ENCODE assay signal across 28 cellular contexts in genomic region chr13:113182046-113182445, GRCh38. TPM values are rescaled to one million over a fixed set of nuclear protein-coding genes. Genes with fewer than 3 reads are reported as not detected.
DNase-seq lines count a peak whose midpoint lies in the region; ATAC-seq and TF ChIP-seq lines count a peak whose summit lies in the region.
"Had no signal": no experiment of that assay in that cellular context is flagged by ENCODE, and none has a peak within 500 bp of the region (broad histone marks: within the 10 kb centered on the region; RNA-seq: fewer than 3 reads in every experiment).

No MANE protein-coding gene starts in this region.

- H3K4me1 ChIP-seq in CD8-positive, alpha-beta memory T cell (ENCODE audit: insufficient read depth, low read length) = peaks cover 76% of the 10 kb centered on the region
- H3K4me1 ChIP-seq in IMR-90 (ENCODE audit: control insufficient read depth, insufficient read depth, low read length) = peaks cover 25% of the 10 kb centered on the region
- H3K4me1 ChIP-seq: ascending aorta, HAP-1, lower lobe of right lung had no signal

- peaks cover 78 to 86% (median 86%) of the 10 kb centered on the region in 3 donors for H3K4me1 Mint-ChIP-seq in CD8-positive, alpha-beta memory T cell
- peaks cover 89 to 99% of the 10 kb centered on the region in 2 donors for H3K4me1 Mint-ChIP-seq in immature natural killer cell

- no TSS peak for BruUV-seq in IMR-90 (replicated peaks; lab: Mats Ljungman, UMichigan)

- no peak overlapping the region; the same call in 1 of the 2 replicates for H3K18ac ChIP-seq in IMR-90 (ENCODE audit: low read depth, low read length)

- H3K36me3 ChIP-seq in CD8-positive, alpha-beta memory T cell (ENCODE audit: insufficient read depth, low read length) = peaks cover 44% of the 10 kb centered on the region
- peaks cover 44% of the 10 kb centered on the region for H3K36me3 ChIP-seq in IMR-90 (ENCODE audit: control insufficient read depth, insufficient read depth, low read length)

- WGBS in IMR-90 (ENCODE audit: extremely low coverage in 2 of 2, insufficient read length in 1 of 2), 2 experiments = 95% methylated on average over 3 of the region's 4 CpGs; no CpG with 5 or more reads in 1 of the 2 experiments

- H4K91ac ChIP-seq in IMR-90 (ENCODE audit: insufficient read depth, low read depth, low read length) = peak overlapping the region; percentile 48

- dilution Hi-C loops in IMR-90 (cut with HindIII; ENCODE audit: low sequenced_read_pairs, unreplicated experiment) = no loop called here

- no peak overlapping the region for H3K4me2 ChIP-seq in IMR-90 (ENCODE audit: low read depth, low read length)

- H3K4ac ChIP-seq in IMR-90 (ENCODE audit: low read depth, low read length) = peak overlapping the region; percentile 77

- H3K27ac Mint-ChIP-seq in CD8-positive, alpha-beta memory T cell = peak overlapping the region; percentile 63 to 97 (median 95)
- peak overlapping the region; percentile 9 to 99 (median 84) for H3K27ac Mint-ChIP-seq in immature natural killer cell
- H3K27ac Mint-ChIP-seq: activated B cell treated with CpG ODN at 0.5 μM for 24 hours; IgD-negative memory B cell; stimulated activated naive CD8-positive, alpha-beta T cell treated with anti-CD3 and anti-CD28 coated beads, Interleukin-15, Interleukin-2, amounts not matched to agents 100 ng/mL and 50 ng/mL, for 24 hours had no signal

- H3K27me3 Mint-ChIP-seq in CD8-positive, alpha-beta memory T cell = no peaks in the 10 kb centered on the region
- H3K27me3 Mint-ChIP-seq in immature natural killer cell (ENCODE audit: low read depth in 3 of 3) = peaks cover 16 to 29% (median 29%) of the 10 kb centered on the region in 3 donors
- H3K27me3 Mint-ChIP-seq: activated B cell treated with CpG ODN at 0.5 μM for 24 hours; IgD-negative memory B cell; stimulated activated naive CD8-positive, alpha-beta T cell treated with anti-CD3 and anti-CD28 coated beads, Interleukin-15, Interleukin-2, amounts not matched to agents 100 ng/mL and 50 ng/mL, for 24 hours had no signal

- CTCF ChIA-PET in CD8-positive, alpha-beta memory T cell (lab: Charles Lee) = no interaction called here
- CTCF ChIA-PET in IMR-90 (lab: Yijun Ruan, JAX) = no interaction called here

- peaks cover 14% of the 10 kb centered on the region for H3K9me1 ChIP-seq in IMR-90 (ENCODE audit: insufficient read depth, low read length)

- H2AK5ac ChIP-seq in IMR-90 (ENCODE audit: low read depth, low read length) = peak overlapping the region; percentile 52; the same call in 1 of the 2 replicates

- no peaks in the 10 kb centered on the region for H4K20me1 ChIP-seq in IMR-90 (ENCODE audit: insufficient read depth, low read length)

- H3K4me3 ChIP-seq in CD8-positive, alpha-beta memory T cell (ENCODE audit: low read length) = no peak overlapping the region
- H3K4me3 ChIP-seq in IMR-90 (ENCODE audit: insufficient read depth, low read depth, low read length) = no peak overlapping the region
- H3K4me3 ChIP-seq in astrocyte of the spinal cord (ENCODE audit: low read depth, low read length) = no peak overlapping the region
- H3K4me3 ChIP-seq: ascending aorta, esophagus muscularis mucosa, HAP-1, lower lobe of right lung, MG63, mucosa of descending colon, tibial artery had no signal

- H2AK9ac ChIP-seq in IMR-90 (replicated peaks; ENCODE audit: low read depth, low read length, poor library complexity) = peak overlapping the region; percentile 25

- H3K36me3 Mint-ChIP-seq in CD8-positive, alpha-beta memory T cell = peaks cover 21 to 64% (median 27%) of the 10 kb centered on the region in 3 donors
- peaks cover 29 to 61% (median 49%) of the 10 kb centered on the region in 3 donors for H3K36me3 Mint-ChIP-seq in immature natural killer cell

- H3K9me3 Mint-ChIP-seq in CD8-positive, alpha-beta memory T cell = peaks cover 0 to 4% (median 2%) of the 10 kb centered on the region in 5 donors
- H3K9me3 Mint-ChIP-seq in immature natural killer cell = peaks cover 0 to 4% (median 1%) of the 10 kb centered on the region in 6 donors
- H3K9me3 Mint-ChIP-seq: activated B cell treated with CpG ODN at 0.5 μM for 24 hours; IgD-negative memory B cell; stimulated activated naive CD8-positive, alpha-beta T cell treated with anti-CD3 and anti-CD28 coated beads, Interleukin-15, Interleukin-2, amounts not matched to agents 100 ng/mL and 50 ng/mL, for 24 hours had no signal

- in situ Hi-C loops in IMR-90 (cut with MboI; ENCODE audit: low sequenced_read_pairs) = no loop called here
- in situ Hi-C loops in astrocyte of the spinal cord (cut with HindIII; ENCODE audit: low sequenced_read_pairs) = no loop called here

- POLR2A ChIA-PET in CD8-positive, alpha-beta memory T cell (lab: Charles Lee) = interaction anchor here (2.1 kb wide), 1 partner anchor 26 kb away, joined by 5 read pairs; the partner anchor contains the start of gene PCID2
- POLR2A ChIA-PET in IMR-90 (lab: Charles Lee; ENCODE audit: unreplicated experiment) = no interaction called here

- peak overlapping the region; percentile 12; the same call in 1 of the 2 replicates for H4K5ac ChIP-seq in IMR-90 (ENCODE audit: low read depth, low read length)

- ATAC-seq in IMR-90 (ENCODE audit: low read depth) = no peak
- ATAC-seq: lower lobe of right lung, mucosa of descending colon, right cardiac atrium had no signal

- TF ChIP-seq POLR2A in IMR-90 (IDR thresholded peaks at IDR 0.05; ENCODE audit: low read depth, low read length) = no peak

- H3K9ac ChIP-seq in IMR-90 (ENCODE audit: low read depth, low read length) = no peak overlapping the region

- peak overlapping the region; percentile 67; the same call in 2 of the 3 replicates for H2BK15ac ChIP-seq in IMR-90 (ENCODE audit: low read depth, low read length)

- H3K23ac ChIP-seq in IMR-90 (ENCODE audit: low read depth, low read length) = peak overlapping the region; percentile 85

- peak overlapping the region; percentile 68 for H2BK120ac ChIP-seq in IMR-90 (ENCODE audit: low read depth, low read length)

- H2AFZ ChIP-seq in IMR-90 (replicated peaks; ENCODE audit: low read length, poor library complexity) = no peak overlapping the region

- no peak for TF ChIP-seq RAD21 in IMR-90 (IDR thresholded peaks at IDR 0.05; ENCODE audit: low read length)

- peak overlapping the region; percentile 21 to 59; a peak in 2 of 4 replicates for H4K8ac ChIP-seq in IMR-90 (ENCODE audit: low read depth in 2 of 2, low read length in 2 of 2)

- intact Hi-C loops in IMR-90 (cut with micrococcal nuclease) = no loop called here

- H3K4me3 Mint-ChIP-seq in CD8-positive, alpha-beta memory T cell = peak overlapping the region in 2 of 7 donors; percentile 44 to 65
- peak overlapping the region in 3 of 5 donors; percentile 29 to 63 (median 45) for H3K4me3 Mint-ChIP-seq in immature natural killer cell
- H3K4me3 Mint-ChIP-seq: activated B cell treated with CpG ODN at 0.5 μM for 24 hours; IgD-negative memory B cell; stimulated activated naive CD8-positive, alpha-beta T cell treated with anti-CD3 and anti-CD28 coated beads, Interleukin-15, Interleukin-2, amounts not matched to agents 100 ng/mL and 50 ng/mL, for 24 hours had no signal

- peaks cover 29 to 61% of the 10 kb centered on the region in 2 experiments for H3K79me1 ChIP-seq in IMR-90 (ENCODE audit: low read depth in 1 of 2, low read length in 2 of 2)

- no peak for TF ChIP-seq CTCF in IMR-90 (conservative IDR thresholded peaks at IDR 0.05; ENCODE audit: low read depth, low read length)
- TF ChIP-seq CTCF in astrocyte of the spinal cord (IDR thresholded peaks at IDR 0.05; ENCODE audit: low read depth, low read length) = no peak

- H3K9me3 ChIP-seq in CD8-positive, alpha-beta memory T cell (ENCODE audit: low read length) = no peaks in the 10 kb centered on the region
- H3K9me3 ChIP-seq in IMR-90 (ENCODE audit: control insufficient read depth, insufficient read depth, low read length) = no peaks in the 10 kb centered on the region
- H3K9me3 ChIP-seq: ascending aorta, esophagus muscularis mucosa, HAP-1, lower lobe of right lung, MG63, mucosa of descending colon, tibial artery had no signal

- peak overlapping the region; percentile 61 for H3K14ac ChIP-seq in IMR-90 (replicated peaks; ENCODE audit: low read depth, low read length)

- DNase-seq in CD8-positive, alpha-beta memory T cell = no peak
- no peak for DNase-seq in IMR-90
- peak; percentile 86 for DNase-seq in astrocyte of the spinal cord (ENCODE audit: low read depth, low spot score)
- DNase-seq in immature natural killer cell = no peak
- DNase-seq in islet precursor cell = no peak
- DNase-seq in stimulated activated CD4-positive, alpha-beta T cell treated with anti-CD3 and anti-CD28 coated beads, Interleukin-2, amount 100 ng/mL, for 48 hours = no peak
- DNase-seq in NCI-H1436 (lab: John Stamatoyannopoulos, UW) = no peak
- DNase-seq: activated B cell treated with CpG ODN at 0.5 μM for 24 hours; activated CD4-positive, alpha-beta T cell treated with anti-CD3 and anti-CD28 coated beads, Interleukin-2, amount 50 U/mL, for 48 hours; activated gamma-delta T cell treated with Interleukin-2 at 50 U/mL for 16 hours; kidney glomerular epithelial cell; lower lobe of right lung; MG63; mucosa of descending colon; NCI-H2081 treated with DMSO at 0.1 percent for 48 hours; NCI-H345; NCI-H82; right cardiac atrium; Right ventricle myocardium superior; T1000; tibial artery had no signal

- no peak overlapping the region for H3K56ac ChIP-seq in IMR-90 (ENCODE audit: extremely low read depth, insufficient read depth, low read length)

- no peak overlapping the region for H3K27ac ChIP-seq in CD8-positive, alpha-beta memory T cell (ENCODE audit: low read depth, low read length)
- H3K27ac ChIP-seq in IMR-90 (ENCODE audit: insufficient read depth, low read length) = peak overlapping the region; percentile 63
- H3K27ac ChIP-seq: ascending aorta, C4-2B, esophagus muscularis mucosa, lower lobe of right lung, tibial artery had no signal

- H2BK5ac ChIP-seq in IMR-90 (ENCODE audit: low read depth, low read length, poor library complexity, severe bottlenecking) = peak overlapping the region; percentile 56

- H3K27me3 ChIP-seq in CD8-positive, alpha-beta memory T cell (ENCODE audit: insufficient read depth, low read length, poor library complexity, severe bottlenecking) = no peaks in the 10 kb centered on the region
- no peaks in the 10 kb centered on the region for H3K27me3 ChIP-seq in IMR-90 (ENCODE audit: control insufficient read depth, insufficient read depth, low read length)
- H3K27me3 ChIP-seq: ascending aorta, esophagus muscularis mucosa, MG63, tibial artery had no signal

- H2BK20ac ChIP-seq in IMR-90 (ENCODE audit: low read depth, low read length) = peak overlapping the region; percentile 18

RNA-seq across cellular contexts. Expression of gene PROZ, which starts 23.6 kb away (rescaled TPM):
- not detected for total RNA-seq in CD8-positive, alpha-beta memory T cell
- not detected for polyA plus RNA-seq in CD8-positive, alpha-beta memory T cell
- not detected in 2 replicates for total RNA-seq in IMR-90 (2012; rRNA removed)
- polyA plus RNA-seq in IMR-90 (2012; rRNA removed) = not detected in 2 replicates
- polyA plus RNA-seq in IMR-90 (2012; cell fraction: cytosol; rRNA removed) = not detected in 2 replicates
- polyA plus RNA-seq in IMR-90 (2012; cell fraction: nucleus; rRNA removed; ENCODE audit: low replicate concordance) = not detected in 2 replicates
- not detected for polyA plus RNA-seq in immature natural killer cell
- total RNA-seq: activated B cell treated with CpG ODN at 0.5 μM for 24 hours, ascending aorta, esophagus muscularis mucosa, lower lobe of right lung, mucosa of descending colon, Right ventricle myocardium superior had no signal
- polyA plus RNA-seq: IgD-negative memory B cell, neural cell had no signal

RNA-seq across cellular contexts. Expression of gene PCID2, which starts 26.4 kb away (rescaled TPM):
- total RNA-seq in CD8-positive, alpha-beta memory T cell = 10 to 100 TPM; 60.1 to 62.3 TPM
- 90.4 TPM for polyA plus RNA-seq in CD8-positive, alpha-beta memory T cell
- 72.8 and 90.9 TPM in 2 replicates for total RNA-seq in IMR-90 (2012; rRNA removed)
- polyA plus RNA-seq in IMR-90 (2012; rRNA removed) (71.7 and 83.5 TPM in 2 replicates), immature natural killer cell (10 to 100 TPM; 47.8 to 63.2 (median 60.2) TPM)
- 25.2 and 46.9 TPM in 2 replicates for polyA plus RNA-seq in IMR-90 (2012; cell fraction: cytosol; rRNA removed)
- 56.5 and 157 TPM in 2 replicates for polyA plus RNA-seq in IMR-90 (2012; cell fraction: nucleus; rRNA removed; ENCODE audit: low replicate concordance)

RNA-seq across cellular contexts. Expression of gene CUL4A, which starts 27.4 kb away (rescaled TPM):
- total RNA-seq in CD8-positive, alpha-beta memory T cell = 10 to 100 TPM; 82.5 to 87.3 TPM
- 67.4 TPM for polyA plus RNA-seq in CD8-positive, alpha-beta memory T cell
- 128 and 146 TPM in 2 replicates for total RNA-seq in IMR-90 (2012; rRNA removed)
- 68.7 and 86.0 TPM in 2 replicates for polyA plus RNA-seq in IMR-90 (2012; rRNA removed)
- polyA plus RNA-seq in IMR-90 (2012; cell fraction: cytosol; rRNA removed) = 35.5 and 36.9 TPM in 2 replicates
- polyA plus RNA-seq in IMR-90 (2012; cell fraction: nucleus; rRNA removed; ENCODE audit: low replicate concordance) = 77.4 and 122 TPM in 2 replicates
- polyA plus RNA-seq in immature natural killer cell = 10 to 100 TPM; 27.8 to 56.4 (median 53.3) TPM

RNA-seq across cellular contexts. Expression of gene F10, which starts 59.4 kb away (rescaled TPM):
- not detected for total RNA-seq in CD8-positive, alpha-beta memory T cell
- polyA plus RNA-seq in CD8-positive, alpha-beta memory T cell = not detected
- 7.2 and 9.1 TPM in 2 replicates for total RNA-seq in IMR-90 (2012; rRNA removed)
- 19.5 and 19.7 TPM in 2 replicates for polyA plus RNA-seq in IMR-90 (2012; rRNA removed)
- polyA plus RNA-seq in IMR-90 (2012; cell fraction: cytosol; rRNA removed) = 12.2 and 29.3 TPM in 2 replicates
- 9.8 and 11.4 TPM in 2 replicates for polyA plus RNA-seq in IMR-90 (2012; cell fraction: nucleus; rRNA removed; ENCODE audit: low replicate concordance)
- not detected for polyA plus RNA-seq in immature natural killer cell
- total RNA-seq: activated B cell treated with CpG ODN at 0.5 μM for 24 hours had no signal
- polyA plus RNA-seq: IgD-negative memory B cell, neural cell had no signal
